1 cellular context compared by ENCODE assay signal in the genomic region with DNA sequence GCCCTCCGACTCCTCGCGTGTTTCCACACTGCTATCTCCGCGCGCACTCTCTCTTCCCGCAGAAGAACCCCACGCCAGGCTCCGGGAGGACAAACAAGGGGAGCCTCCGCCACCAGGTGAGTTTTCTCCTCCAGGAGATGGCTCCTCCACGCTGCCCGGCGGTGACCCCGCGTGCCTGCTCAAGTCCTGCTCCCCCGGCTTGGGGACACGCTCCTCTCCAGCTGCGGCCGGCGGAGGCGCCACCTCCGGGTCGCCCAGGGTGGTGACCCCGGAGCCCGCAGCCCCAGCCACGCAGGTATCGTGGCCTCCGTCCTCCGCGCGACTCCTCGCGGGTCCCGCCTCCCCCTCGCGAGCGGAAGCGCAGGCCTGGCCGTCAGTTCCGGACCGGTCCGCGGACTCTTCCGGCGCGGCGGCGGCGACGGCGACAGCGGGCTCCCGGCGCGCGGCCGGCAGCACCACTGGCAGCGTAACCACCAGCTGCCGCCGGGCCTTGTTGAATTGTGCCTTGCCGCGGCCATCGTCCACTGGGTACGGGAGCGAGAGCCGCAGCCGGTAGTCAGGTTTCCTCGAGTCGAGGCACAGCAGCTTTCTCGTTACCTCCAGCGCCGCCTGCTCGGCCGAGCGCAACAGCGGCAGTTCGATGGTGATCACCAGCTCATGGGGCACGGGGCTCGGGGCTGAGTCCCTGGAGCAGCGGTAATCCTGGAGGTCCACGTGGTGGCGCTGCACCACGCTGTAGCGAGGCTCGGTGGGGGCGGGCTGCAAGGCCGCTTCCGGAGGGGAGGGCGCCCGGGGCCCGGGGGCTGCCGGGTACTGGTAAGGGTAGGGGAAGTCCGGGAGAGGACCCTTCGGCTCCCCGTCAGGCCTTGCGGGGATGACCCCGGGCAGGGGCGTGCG.
TF ChIP-seq lines count a peak whose summit lies in the region.

No MANE protein-coding gene starts in this region.

TF ChIP-seq in HEK293, 187 proteins besides CTCF, POLR2A, EP300 and RAD21 (continued from another document and continues in another):
- TF ChIP-seq, protein P1, sequence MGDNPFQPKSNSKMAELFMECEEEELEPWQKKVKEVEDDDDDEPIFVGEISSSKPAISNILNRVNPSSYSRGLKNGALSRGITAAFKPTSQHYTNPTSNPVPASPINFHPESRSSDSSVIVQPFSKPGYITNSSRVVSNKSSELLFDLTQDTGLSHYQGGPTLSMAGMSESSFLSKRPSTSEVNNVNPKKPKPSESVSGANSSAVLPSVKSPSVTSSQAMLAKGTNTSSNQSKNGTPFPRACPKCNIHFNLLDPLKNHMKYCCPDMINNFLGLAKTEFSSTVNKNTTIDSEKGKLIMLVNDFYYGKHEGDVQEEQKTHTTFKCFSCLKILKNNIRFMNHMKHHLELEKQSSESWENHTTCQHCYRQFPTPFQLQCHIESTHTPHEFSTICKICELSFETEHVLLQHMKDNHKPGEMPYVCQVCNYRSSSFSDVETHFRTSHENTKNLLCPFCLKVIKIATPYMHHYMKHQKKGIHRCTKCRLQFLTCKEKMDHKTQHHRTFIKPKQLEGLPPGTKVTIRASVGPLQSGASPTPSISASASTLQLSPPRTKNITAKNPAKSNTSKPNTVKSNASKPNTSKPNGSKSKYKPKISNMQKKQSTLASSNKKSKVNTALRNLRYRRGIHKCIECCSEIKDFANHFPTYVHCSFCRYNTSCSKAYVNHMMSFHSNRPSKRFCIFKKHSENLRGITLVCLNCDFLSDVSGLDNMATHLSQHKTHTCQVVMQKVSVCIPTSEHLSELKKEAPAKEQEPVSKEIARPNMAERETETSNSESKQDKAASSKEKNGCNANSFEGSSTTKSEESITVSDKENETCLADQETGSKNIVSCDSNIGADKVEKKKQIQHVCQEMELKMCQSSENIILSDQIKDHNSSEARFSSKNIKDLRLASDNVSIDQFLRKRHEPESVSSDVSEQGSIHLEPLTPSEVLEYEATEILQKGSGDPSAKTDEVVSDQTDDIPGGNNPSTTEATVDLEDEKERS (tag by site-specific recombination; IDR thresholded peaks at IDR 0.05) = no peak
- TF ChIP-seq ZNF341 (tag by site-specific recombination; IDR thresholded peaks at IDR 0.05; ENCODE audit: low read depth) = peak; percentile 75
- TF ChIP-seq ZFP3 (tag by site-specific recombination; IDR thresholded peaks at IDR 0.05; ENCODE audit: low read depth) = no peak
- TF ChIP-seq ZNF529 (tag by site-specific recombination; IDR thresholded peaks at IDR 0.05; ENCODE audit: insufficient replicate concordance) = no peak
- TF ChIP-seq, protein P2, sequence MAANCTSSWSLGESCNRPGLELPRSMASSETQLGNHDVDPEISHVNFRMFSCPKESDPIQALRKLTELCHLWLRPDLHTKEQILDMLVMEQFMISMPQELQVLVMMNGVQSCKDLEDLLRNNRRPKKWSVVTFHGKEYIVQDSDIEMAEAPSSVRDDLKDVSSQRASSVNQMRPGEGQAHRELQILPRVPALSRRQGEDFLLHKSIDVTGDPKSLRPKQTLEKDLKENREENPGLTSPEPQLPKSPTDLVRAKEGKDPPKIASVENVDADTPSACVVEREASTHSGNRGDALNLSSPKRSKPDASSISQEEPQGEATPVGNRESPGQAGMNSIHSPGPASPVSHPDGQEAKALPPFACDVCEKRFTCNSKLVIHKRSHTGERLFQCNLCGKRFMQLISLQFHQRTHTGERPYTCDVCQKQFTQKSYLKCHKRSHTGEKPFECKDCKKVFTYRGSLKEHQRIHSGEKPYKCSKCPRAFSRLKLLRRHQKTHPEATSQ (tag by site-specific recombination; IDR thresholded peaks at IDR 0.05) = peak; percentile 68; the same call in 1 of the 2 replicates
- TF ChIP-seq ZNF785 (tag by site-specific recombination; IDR thresholded peaks at IDR 0.05) = no peak
- no peak; the same call in 1 of the 2 replicates for TF ChIP-seq ZFP69B (tag by site-specific recombination; IDR thresholded peaks at IDR 0.05)
- no peak for TF ChIP-seq ZNF514 (tag by site-specific recombination; IDR thresholded peaks at IDR 0.05)
- TF ChIP-seq ZNF585B (tag by site-specific recombination; IDR thresholded peaks at IDR 0.05) = no peak
- 0 out of 2 replicates have a peak, but pooled peaks have one; percentile 64 for TF ChIP-seq ZNF660 (tag by site-specific recombination; IDR thresholded peaks at IDR 0.05)
- TF ChIP-seq ZNF423 (tag by site-specific recombination; IDR thresholded peaks at IDR 0.05) = no peak
- TF ChIP-seq ZNF596 (tag by site-specific recombination; IDR thresholded peaks at IDR 0.05) = peak; percentile 4; the same call in 1 of the 2 replicates
- no peak for TF ChIP-seq SETDB1 (IDR thresholded peaks at IDR 0.05; ENCODE audit: insufficient read length, low read length)
- TF ChIP-seq ZNF274 (IDR thresholded peaks at IDR 0.05; ENCODE audit: low read length) = no peak
- TF ChIP-seq ZNF274 (tag by site-specific recombination; IDR thresholded peaks at IDR 0.05; ENCODE audit: borderline replicate concordance) = no peak
- no peak for TF ChIP-seq ZNF792 (tag by site-specific recombination; IDR thresholded peaks at IDR 0.05)
- 0 out of 2 replicates have a peak, but pooled peaks have one; percentile 8 for TF ChIP-seq ZNF530 (tag by site-specific recombination; IDR thresholded peaks at IDR 0.05; ENCODE audit: low read depth)
- TF ChIP-seq, protein P3, sequence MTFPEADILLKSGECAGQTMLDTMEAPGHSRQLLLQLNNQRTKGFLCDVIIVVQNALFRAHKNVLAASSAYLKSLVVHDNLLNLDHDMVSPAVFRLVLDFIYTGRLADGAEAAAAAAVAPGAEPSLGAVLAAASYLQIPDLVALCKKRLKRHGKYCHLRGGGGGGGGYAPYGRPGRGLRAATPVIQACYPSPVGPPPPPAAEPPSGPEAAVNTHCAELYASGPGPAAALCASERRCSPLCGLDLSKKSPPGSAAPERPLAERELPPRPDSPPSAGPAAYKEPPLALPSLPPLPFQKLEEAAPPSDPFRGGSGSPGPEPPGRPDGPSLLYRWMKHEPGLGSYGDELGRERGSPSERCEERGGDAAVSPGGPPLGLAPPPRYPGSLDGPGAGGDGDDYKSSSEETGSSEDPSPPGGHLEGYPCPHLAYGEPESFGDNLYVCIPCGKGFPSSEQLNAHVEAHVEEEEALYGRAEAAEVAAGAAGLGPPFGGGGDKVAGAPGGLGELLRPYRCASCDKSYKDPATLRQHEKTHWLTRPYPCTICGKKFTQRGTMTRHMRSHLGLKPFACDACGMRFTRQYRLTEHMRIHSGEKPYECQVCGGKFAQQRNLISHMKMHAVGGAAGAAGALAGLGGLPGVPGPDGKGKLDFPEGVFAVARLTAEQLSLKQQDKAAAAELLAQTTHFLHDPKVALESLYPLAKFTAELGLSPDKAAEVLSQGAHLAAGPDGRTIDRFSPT (tag by site-specific recombination; IDR thresholded peaks at IDR 0.05) = peak; percentile 95
- TF ChIP-seq, protein P4, sequence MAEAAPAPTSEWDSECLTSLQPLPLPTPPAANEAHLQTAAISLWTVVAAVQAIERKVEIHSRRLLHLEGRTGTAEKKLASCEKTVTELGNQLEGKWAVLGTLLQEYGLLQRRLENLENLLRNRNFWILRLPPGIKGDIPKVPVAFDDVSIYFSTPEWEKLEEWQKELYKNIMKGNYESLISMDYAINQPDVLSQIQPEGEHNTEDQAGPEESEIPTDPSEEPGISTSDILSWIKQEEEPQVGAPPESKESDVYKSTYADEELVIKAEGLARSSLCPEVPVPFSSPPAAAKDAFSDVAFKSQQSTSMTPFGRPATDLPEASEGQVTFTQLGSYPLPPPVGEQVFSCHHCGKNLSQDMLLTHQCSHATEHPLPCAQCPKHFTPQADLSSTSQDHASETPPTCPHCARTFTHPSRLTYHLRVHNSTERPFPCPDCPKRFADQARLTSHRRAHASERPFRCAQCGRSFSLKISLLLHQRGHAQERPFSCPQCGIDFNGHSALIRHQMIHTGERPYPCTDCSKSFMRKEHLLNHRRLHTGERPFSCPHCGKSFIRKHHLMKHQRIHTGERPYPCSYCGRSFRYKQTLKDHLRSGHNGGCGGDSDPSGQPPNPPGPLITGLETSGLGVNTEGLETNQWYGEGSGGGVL (tag by site-specific recombination; IDR thresholded peaks at IDR 0.05) = no peak
- TF ChIP-seq ZBTB8A (tag by site-specific recombination; IDR thresholded peaks at IDR 0.05) = peak; percentile 63
- TF ChIP-seq ZNF404 (tag by site-specific recombination; IDR thresholded peaks at IDR 0.05) = no peak
- TF ChIP-seq ZNF610 (tag by site-specific recombination; IDR thresholded peaks at IDR 0.05; ENCODE audit: borderline replicate concordance) = no peak
- no peak for TF ChIP-seq ZNF132 (tag by site-specific recombination; IDR thresholded peaks at IDR 0.05; ENCODE audit: borderline replicate concordance)
- no peak for TF ChIP-seq ZNF701 (tag by site-specific recombination; IDR thresholded peaks at IDR 0.05)
- TF ChIP-seq, protein P5, sequence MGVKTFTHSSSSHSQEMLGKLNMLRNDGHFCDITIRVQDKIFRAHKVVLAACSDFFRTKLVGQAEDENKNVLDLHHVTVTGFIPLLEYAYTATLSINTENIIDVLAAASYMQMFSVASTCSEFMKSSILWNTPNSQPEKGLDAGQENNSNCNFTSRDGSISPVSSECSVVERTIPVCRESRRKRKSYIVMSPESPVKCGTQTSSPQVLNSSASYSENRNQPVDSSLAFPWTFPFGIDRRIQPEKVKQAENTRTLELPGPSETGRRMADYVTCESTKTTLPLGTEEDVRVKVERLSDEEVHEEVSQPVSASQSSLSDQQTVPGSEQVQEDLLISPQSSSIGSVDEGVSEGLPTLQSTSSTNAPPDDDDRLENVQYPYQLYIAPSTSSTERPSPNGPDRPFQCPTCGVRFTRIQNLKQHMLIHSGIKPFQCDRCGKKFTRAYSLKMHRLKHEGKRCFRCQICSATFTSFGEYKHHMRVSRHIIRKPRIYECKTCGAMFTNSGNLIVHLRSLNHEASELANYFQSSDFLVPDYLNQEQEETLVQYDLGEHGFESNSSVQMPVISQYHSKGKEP (tag by site-specific recombination; IDR thresholded peaks at IDR 0.05) = 0 out of 2 replicates have a peak, but pooled peaks have one; percentile 4
- no peak for TF ChIP-seq ZNF114 (tag by site-specific recombination; IDR thresholded peaks at IDR 0.05)
- TF ChIP-seq, protein P6, sequence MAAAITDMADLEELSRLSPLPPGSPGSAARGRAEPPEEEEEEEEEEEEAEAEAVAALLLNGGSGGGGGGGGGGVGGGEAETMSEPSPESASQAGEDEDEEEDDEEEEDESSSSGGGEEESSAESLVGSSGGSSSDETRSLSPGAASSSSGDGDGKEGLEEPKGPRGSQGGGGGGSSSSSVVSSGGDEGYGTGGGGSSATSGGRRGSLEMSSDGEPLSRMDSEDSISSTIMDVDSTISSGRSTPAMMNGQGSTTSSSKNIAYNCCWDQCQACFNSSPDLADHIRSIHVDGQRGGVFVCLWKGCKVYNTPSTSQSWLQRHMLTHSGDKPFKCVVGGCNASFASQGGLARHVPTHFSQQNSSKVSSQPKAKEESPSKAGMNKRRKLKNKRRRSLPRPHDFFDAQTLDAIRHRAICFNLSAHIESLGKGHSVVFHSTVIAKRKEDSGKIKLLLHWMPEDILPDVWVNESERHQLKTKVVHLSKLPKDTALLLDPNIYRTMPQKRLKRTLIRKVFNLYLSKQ (tag by site-specific recombination; IDR thresholded peaks at IDR 0.05; ENCODE audit: borderline replicate concordance) = no peak
- TF ChIP-seq, protein P7, sequence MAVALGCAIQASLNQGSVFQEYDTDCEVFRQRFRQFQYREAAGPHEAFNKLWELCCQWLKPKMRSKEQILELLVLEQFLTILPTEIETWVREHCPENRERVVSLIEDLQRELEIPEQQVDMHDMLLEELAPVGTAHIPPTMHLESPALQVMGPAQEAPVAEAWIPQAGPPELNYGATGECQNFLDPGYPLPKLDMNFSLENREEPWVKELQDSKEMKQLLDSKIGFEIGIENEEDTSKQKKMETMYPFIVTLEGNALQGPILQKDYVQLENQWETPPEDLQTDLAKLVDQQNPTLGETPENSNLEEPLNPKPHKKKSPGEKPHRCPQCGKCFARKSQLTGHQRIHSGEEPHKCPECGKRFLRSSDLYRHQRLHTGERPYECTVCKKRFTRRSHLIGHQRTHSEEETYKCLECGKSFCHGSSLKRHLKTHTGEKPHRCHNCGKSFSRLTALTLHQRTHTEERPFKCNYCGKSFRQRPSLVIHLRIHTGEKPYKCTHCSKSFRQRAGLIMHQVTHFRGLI (tag by site-specific recombination; IDR thresholded peaks at IDR 0.05) = no peak
- peak; percentile 21; the same call in 1 of the 2 replicates for TF ChIP-seq ZNF768 (tag by site-specific recombination; IDR thresholded peaks at IDR 0.05)
- peak; percentile 72; the same call in 1 of the 2 replicates for TF ChIP-seq MZF1 (tag by site-specific recombination; IDR thresholded peaks at IDR 0.05; ENCODE audit: borderline replicate concordance)
- TF ChIP-seq HOXC10 (CRISPR knock-in tag; IDR thresholded peaks at IDR 0.05) = peak; percentile 70; the same call in 1 of the 2 replicates
- TF ChIP-seq, protein P8, sequence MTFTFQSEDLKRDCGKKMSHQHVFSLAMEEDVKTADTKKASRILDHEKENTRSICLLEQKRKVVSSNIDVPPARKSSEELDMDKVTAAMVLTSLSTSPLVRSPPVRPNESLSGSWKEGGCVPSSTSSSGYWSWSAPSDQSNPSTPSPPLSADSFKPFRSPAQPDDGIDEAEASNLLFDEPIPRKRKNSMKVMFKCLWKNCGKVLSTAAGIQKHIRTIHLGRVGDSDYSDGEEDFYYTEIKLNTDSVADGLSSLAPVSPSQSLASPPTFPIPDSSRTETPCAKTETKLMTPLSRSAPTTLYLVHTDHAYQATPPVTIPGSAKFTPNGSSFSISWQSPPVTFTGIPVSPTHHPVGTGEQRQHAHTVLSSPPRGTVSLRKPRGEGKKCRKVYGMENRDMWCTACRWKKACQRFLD (tag by site-specific recombination; IDR thresholded peaks at IDR 0.05) = no peak
- TF ChIP-seq, protein P9, sequence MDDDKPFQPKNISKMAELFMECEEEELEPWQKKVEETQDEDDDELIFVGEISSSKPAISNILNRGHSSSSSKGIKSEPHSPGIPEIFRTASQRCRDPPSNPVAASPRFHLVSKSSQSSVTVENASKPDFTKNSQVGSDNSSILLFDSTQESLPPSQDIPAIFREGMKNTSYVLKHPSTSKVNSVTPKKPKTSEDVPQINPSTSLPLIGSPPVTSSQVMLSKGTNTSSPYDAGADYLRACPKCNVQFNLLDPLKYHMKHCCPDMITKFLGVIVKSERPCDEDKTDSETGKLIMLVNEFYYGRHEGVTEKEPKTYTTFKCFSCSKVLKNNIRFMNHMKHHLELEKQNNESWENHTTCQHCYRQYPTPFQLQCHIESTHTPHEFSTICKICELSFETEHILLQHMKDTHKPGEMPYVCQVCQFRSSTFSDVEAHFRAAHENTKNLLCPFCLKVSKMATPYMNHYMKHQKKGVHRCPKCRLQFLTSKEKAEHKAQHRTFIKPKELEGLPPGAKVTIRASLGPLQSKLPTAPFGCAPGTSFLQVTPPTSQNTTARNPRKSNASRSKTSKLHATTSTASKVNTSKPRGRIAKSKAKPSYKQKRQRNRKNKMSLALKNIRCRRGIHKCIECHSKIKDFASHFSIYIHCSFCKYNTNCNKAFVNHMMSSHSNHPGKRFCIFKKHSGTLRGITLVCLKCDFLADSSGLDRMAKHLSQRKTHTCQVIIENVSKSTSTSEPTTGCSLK (tag by site-specific recombination; IDR thresholded peaks at IDR 0.05) = no peak
- no peak for TF ChIP-seq GLI2 (tag by site-specific recombination; IDR thresholded peaks at IDR 0.05; ENCODE audit: borderline replicate concordance, low read depth)
- TF ChIP-seq ZNF394 (tag by site-specific recombination; IDR thresholded peaks at IDR 0.05; ENCODE audit: borderline replicate concordance) = peak; percentile 46; the same call in 1 of the 2 replicates
- TF ChIP-seq ZNF544 (tag by site-specific recombination; IDR thresholded peaks at IDR 0.05) = no peak
- TF ChIP-seq PRDM1 (tag by site-specific recombination; IDR thresholded peaks at IDR 0.05) = no peak
- TF ChIP-seq MEIS1 (CRISPR knock-in tag; IDR thresholded peaks at IDR 0.05; ENCODE audit: borderline replicate concordance) = no peak
- no peak for TF ChIP-seq ZNF366 (tag by site-specific recombination; conservative IDR thresholded peaks at IDR 0.05)
- TF ChIP-seq ZNF214 (tag by site-specific recombination; IDR thresholded peaks at IDR 0.05; ENCODE audit: borderline replicate concordance) = no peak
- peak; percentile 51; the same call in 1 of the 2 replicates for TF ChIP-seq ZNF561 (tag by site-specific recombination; IDR thresholded peaks at IDR 0.05; ENCODE audit: borderline replicate concordance)
